Comparison of ENCODE assay signal across 1 cellular context in the genomic region with DNA sequence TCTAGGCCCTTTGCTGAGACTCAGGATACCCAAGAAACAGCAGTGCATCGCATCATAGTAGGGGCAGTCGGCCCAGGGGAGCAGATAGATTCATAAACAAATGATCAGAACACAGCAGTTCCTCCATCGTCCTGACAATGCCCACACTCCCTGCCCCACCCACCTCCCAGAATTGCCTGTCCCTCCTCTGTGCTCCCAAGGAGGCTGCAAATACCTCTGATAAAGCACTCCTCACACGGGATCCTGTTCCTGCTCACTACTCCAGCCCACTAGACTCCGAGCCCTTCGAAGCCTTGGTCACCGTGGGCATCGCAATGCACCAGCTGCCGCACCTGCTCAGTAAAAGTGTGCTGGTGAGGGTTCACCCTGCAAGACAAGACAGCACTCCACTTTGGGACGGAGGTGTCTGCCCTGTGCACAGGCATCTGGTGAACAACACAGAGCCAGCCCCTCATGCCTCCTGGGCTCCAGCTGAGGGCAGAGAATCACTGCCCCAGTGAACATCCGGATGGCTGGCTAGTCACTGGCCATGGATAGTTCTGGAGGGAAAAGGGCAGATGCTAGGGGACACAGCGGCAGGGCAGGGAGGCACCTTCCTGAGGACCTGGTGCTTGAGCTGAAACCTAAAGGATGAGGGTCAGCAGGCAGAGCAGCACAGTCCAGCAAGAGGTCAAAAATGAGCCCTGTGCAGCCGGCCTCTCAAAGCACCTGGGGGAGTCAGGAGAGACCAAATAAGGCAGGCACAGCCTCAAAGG.
A peak's percentile ranks its signal among the peaks of the same experiment; 100 is the strongest.
TF ChIP-seq lines count a peak whose summit lies in the region.

No MANE protein-coding gene starts in this region.

TF ChIP-seq in HepG2, 621 proteins besides CTCF, POLR2A, EP300 and RAD21:
- TF ChIP-seq CREM (IDR thresholded peaks at IDR 0.05) = no peak
- no peak for TF ChIP-seq CREM (CRISPR knock-in tag; IDR thresholded peaks at IDR 0.05)
- TF ChIP-seq CC2D1A (CRISPR knock-in tag; IDR thresholded peaks at IDR 0.05) = no peak
- TF ChIP-seq HOXA5 (CRISPR knock-in tag; IDR thresholded peaks at IDR 0.05) = no peak
- TF ChIP-seq, protein P1, sequence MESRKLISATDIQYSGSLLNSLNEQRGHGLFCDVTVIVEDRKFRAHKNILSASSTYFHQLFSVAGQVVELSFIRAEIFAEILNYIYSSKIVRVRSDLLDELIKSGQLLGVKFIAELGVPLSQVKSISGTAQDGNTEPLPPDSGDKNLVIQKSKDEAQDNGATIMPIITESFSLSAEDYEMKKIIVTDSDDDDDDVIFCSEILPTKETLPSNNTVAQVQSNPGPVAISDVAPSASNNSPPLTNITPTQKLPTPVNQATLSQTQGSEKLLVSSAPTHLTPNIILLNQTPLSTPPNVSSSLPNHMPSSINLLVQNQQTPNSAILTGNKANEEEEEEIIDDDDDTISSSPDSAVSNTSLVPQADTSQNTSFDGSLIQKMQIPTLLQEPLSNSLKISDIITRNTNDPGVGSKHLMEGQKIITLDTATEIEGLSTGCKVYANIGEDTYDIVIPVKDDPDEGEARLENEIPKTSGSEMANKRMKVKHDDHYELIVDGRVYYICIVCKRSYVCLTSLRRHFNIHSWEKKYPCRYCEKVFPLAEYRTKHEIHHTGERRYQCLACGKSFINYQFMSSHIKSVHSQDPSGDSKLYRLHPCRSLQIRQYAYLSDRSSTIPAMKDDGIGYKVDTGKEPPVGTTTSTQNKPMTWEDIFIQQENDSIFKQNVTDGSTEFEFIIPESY (CRISPR knock-in tag; IDR thresholded peaks at IDR 0.05) = no peak
- TF ChIP-seq SIX4 (CRISPR knock-in tag; IDR thresholded peaks at IDR 0.05) = no peak
- TF ChIP-seq ZNF207 (IDR thresholded peaks at IDR 0.05; ENCODE audit: borderline replicate concordance) = no peak
- TF ChIP-seq ZNF12 (CRISPR knock-in tag; IDR thresholded peaks at IDR 0.05) = no peak
- no peak for TF ChIP-seq AGO1 (IDR thresholded peaks at IDR 0.05; ENCODE audit: low read depth, low read length, poor library complexity, severe bottlenecking)
- TF ChIP-seq SRSF4 (IDR thresholded peaks at IDR 0.05; ENCODE audit: low read depth, low read length, poor library complexity, severe bottlenecking) = no peak
- TF ChIP-seq ZNF337 (CRISPR knock-in tag; IDR thresholded peaks at IDR 0.05; ENCODE audit: borderline replicate concordance, low read depth) = no peak
- TF ChIP-seq, protein P2, sequence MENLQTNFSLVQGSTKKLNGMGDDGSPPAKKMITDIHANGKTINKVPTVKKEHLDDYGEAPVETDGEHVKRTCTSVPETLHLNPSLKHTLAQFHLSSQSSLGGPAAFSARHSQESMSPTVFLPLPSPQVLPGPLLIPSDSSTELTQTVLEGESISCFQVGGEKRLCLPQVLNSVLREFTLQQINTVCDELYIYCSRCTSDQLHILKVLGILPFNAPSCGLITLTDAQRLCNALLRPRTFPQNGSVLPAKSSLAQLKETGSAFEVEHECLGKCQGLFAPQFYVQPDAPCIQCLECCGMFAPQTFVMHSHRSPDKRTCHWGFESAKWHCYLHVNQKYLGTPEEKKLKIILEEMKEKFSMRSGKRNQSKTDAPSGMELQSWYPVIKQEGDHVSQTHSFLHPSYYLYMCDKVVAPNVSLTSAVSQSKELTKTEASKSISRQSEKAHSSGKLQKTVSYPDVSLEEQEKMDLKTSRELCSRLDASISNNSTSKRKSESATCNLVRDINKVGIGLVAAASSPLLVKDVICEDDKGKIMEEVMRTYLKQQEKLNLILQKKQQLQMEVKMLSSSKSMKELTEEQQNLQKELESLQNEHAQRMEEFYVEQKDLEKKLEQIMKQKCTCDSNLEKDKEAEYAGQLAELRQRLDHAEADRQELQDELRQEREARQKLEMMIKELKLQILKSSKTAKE (CRISPR knock-in tag; IDR thresholded peaks at IDR 0.05; ENCODE audit: borderline replicate concordance) = 0 out of 2 replicates have a peak, but pooled peaks have one; percentile 20
- no peak for TF ChIP-seq XRCC5 (optimal IDR thresholded peaks at IDR 0.05; ENCODE audit: low read length)
- TF ChIP-seq RBM22 (optimal IDR thresholded peaks at IDR 0.05; ENCODE audit: low read length) = peak; percentile 43
